In the genomic region with DNA sequence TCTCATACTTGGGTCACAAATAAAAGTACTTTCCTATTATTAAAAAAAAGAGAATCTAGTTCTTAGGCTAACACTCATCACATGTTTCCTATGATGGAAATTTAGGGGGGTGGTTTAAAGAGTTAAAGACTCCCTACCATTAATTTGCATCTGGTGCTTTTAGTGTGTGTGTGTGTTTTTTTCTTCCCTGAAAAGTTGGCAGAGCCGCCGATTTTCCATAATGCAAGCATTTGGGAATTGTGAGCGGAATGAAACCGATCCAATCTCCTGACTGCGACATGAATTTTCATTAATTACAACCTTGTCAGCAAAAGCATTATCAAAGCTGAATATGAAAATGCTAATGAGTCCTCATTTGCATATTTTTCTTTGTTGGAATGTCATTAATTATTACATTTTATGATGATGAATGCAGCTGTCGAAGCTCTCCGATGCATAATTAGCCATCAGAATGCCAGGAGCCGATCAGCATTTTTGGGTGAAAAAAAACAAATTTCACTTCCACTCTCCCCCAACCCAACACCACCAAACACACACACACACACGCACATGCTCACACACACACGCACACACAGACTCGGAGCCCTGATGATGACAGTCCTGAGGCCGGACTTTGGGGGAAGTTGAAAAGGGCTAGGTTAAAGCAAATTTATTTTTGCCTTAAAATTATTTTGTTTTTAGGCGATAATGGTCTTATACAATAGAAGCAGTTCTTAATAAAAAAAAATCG, we compare ENCODE assay signal across 11 cellular contexts.
A peak's percentile ranks its signal among the peaks of the same experiment; 100 is the strongest.
DNase-seq lines count a peak whose midpoint lies in the region; TF ChIP-seq lines count a peak whose summit lies in the region.
"Had no signal": no experiment of that assay in that cellular context is flagged by ENCODE, and none has a peak within 500 bp of the region (broad histone marks: within the 10 kb centered on the region; RNA-seq: fewer than 3 reads in every experiment).

No MANE protein-coding gene starts in this region.

- no peak overlapping the region for H3K4me3 Mint-ChIP-seq in activated CD4-positive, alpha-beta memory T cell treated with anti-CD3 and anti-CD28 coated beads for 36 hours

- H4K20me1 ChIP-seq in OCI-LY7 (ENCODE audit: insufficient read depth, low read length), result no peaks in the 10 kb centered on the region

- no peak overlapping the region for H3K27ac Mint-ChIP-seq in activated CD4-positive, alpha-beta memory T cell treated with anti-CD3 and anti-CD28 coated beads for 36 hours

- BruUV-seq in OCI-LY7 (replicated peaks; lab: Mats Ljungman, UMichigan), result no TSS peak

- H3K79me2 ChIP-seq in OCI-LY7 (ENCODE audit: insufficient read depth, low read depth, low read length), result peaks cover 72% of the 10 kb centered on the region; the same call in 1 of the 2 replicates

- DNase-seq in DMS 273 treated with DMSO at 0.1 percent for 48 hours (lab: John Stamatoyannopoulos, UW), result peak; percentile 87
- peak; percentile 67 for DNase-seq in OCI-LY7 (ENCODE audit: low spot score)
- DNase-seq in fibroblast of villous mesenchyme (ENCODE audit: low read depth), result peak; percentile 36
- DNase-seq in retina, result peak; percentile 69
- no peak for DNase-seq in HEK293T (ENCODE audit: extremely low spot score)
- no peak for DNase-seq in activated CD4-positive, alpha-beta memory T cell treated with anti-CD3 and anti-CD28 coated beads for 36 hours
- DNase-seq in stimulated activated CD4-positive, alpha-beta T cell treated with anti-CD3 and anti-CD28 coated beads, Interleukin-4, amount 100 ng/mL, for 4 hours, result no peak
- DNase-seq in 8988T, result no peak
- DNase-seq: activated naive CD4-positive, alpha-beta T cell treated with Interleukin-2 at 50 U/mL for 16 hours; GDM1; naive thymus-derived CD8-positive, alpha-beta T cell had no signal

- CTCF ChIA-PET in OCI-LY7 (lab: Charles Lee; ENCODE audit: unreplicated experiment), result interaction anchor here (1.3 to 1.8 kb wide), 2 partner anchors 27 to 67 kb away, joined by 4 to 5 read pairs; no protein-coding TSS in a partner anchor
- CTCF ChIA-PET in HEK293T (lab: Yijun Ruan, JAX), result no interaction called here
- CTCF ChIA-PET in activated CD4-positive, alpha-beta memory T cell treated with anti-CD3 and anti-CD28 coated beads for 36 hours (lab: Charles Lee), result no interaction called here

- H3K4me3 ChIP-seq in OCI-LY7 (ENCODE audit: low read depth, low read length, poor library complexity, severe bottlenecking) (peak overlapping the region; percentile 72), fibroblast of villous mesenchyme (ENCODE audit: low read depth, low read length) (peak overlapping the region; percentile 52)

- no peaks in the 10 kb centered on the region for H3K9me2 ChIP-seq in OCI-LY7 (ENCODE audit: insufficient read depth, low read length)

- H3K36me3 Mint-ChIP-seq in activated CD4-positive, alpha-beta memory T cell treated with anti-CD3 and anti-CD28 coated beads for 36 hours, result no peaks in the 10 kb centered on the region
- H3K36me3 Mint-ChIP-seq: naive thymus-derived CD8-positive, alpha-beta T cell had no signal

- peak overlapping the region; percentile 100 for H3K27ac ChIP-seq in OCI-LY7 (ENCODE audit: low read depth, low read length, poor library complexity, severe bottlenecking)

- intact Hi-C loops in OCI-LY7 (cut with micrococcal nuclease; ENCODE audit: unreplicated experiment), result loop anchor here (1.0 to 5.0 kb wide), 4 partner anchors 25 to 166 kb away; a partner anchor contains a TSS
- intact Hi-C loops in activated CD4-positive, alpha-beta memory T cell treated with anti-CD3 and anti-CD28 coated beads for 36 hours (cut with micrococcal nuclease), result no loop called here

- H3K36me3 ChIP-seq in OCI-LY7 (ENCODE audit: insufficient read depth, low read length), result peaks cover 1% of the 10 kb centered on the region; the same call in 1 of the 2 replicates

- peaks cover 11% of the 10 kb centered on the region for H3K27me3 Mint-ChIP-seq in activated CD4-positive, alpha-beta memory T cell treated with anti-CD3 and anti-CD28 coated beads for 36 hours

- peaks cover 66% of the 10 kb centered on the region for H3K4me1 ChIP-seq in OCI-LY7 (ENCODE audit: insufficient read depth, low read length, poor library complexity, severe bottlenecking)

- no peaks in the 10 kb centered on the region for H3K4me1 Mint-ChIP-seq in activated CD4-positive, alpha-beta memory T cell treated with anti-CD3 and anti-CD28 coated beads for 36 hours (ENCODE audit: low read depth)

- H3K4me2 ChIP-seq in OCI-LY7 (ENCODE audit: low read length), result peak overlapping the region; percentile 96

- no peaks in the 10 kb centered on the region for H3K9me3 Mint-ChIP-seq in activated CD4-positive, alpha-beta memory T cell treated with anti-CD3 and anti-CD28 coated beads for 36 hours
- H3K9me3 Mint-ChIP-seq: naive thymus-derived CD8-positive, alpha-beta T cell had no signal

- POLR2A ChIA-PET in OCI-LY7 (lab: Charles Lee), result interaction anchor here (0.5 to 4.4 kb wide), 6 partner anchors 13 to 1212 kb away, joined by 3 to 58 read pairs (median 4); no protein-coding TSS in a partner anchor
- POLR2A ChIA-PET in HEK293T (lab: Yijun Ruan, JAX), result no interaction called here
- POLR2A ChIA-PET in activated CD4-positive, alpha-beta memory T cell treated with anti-CD3 and anti-CD28 coated beads for 36 hours (lab: Charles Lee), result no interaction called here

- H3K9me3 ChIP-seq in OCI-LY7 (ENCODE audit: low read length), result no peaks in the 10 kb centered on the region

- peak overlapping the region; percentile 78; the same call in 1 of the 2 replicates for H2AFZ ChIP-seq in OCI-LY7 (ENCODE audit: low read length)

- TF ChIP-seq CTCF in OCI-LY7 (conservative IDR thresholded peaks at IDR 0.05; ENCODE audit: low read length) (no peak), fibroblast of villous mesenchyme (IDR thresholded peaks at IDR 0.05; ENCODE audit: insufficient read depth, low read depth, low read length) (no peak)

TF ChIP-seq in HEK293T, 16 proteins besides CTCF, POLR2A, EP300 and RAD21:
- TF ChIP-seq ELF4 (IDR thresholded peaks at IDR 0.05), result no peak
- no peak for TF ChIP-seq TARDBP (IDR thresholded peaks at IDR 0.05)
- TF ChIP-seq, protein P1, sequence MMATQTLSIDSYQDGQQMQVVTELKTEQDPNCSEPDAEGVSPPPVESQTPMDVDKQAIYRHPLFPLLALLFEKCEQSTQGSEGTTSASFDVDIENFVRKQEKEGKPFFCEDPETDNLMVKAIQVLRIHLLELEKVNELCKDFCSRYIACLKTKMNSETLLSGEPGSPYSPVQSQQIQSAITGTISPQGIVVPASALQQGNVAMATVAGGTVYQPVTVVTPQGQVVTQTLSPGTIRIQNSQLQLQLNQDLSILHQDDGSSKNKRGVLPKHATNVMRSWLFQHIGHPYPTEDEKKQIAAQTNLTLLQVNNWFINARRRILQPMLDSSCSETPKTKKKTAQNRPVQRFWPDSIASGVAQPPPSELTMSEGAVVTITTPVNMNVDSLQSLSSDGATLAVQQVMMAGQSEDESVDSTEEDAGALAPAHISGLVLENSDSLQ (IDR thresholded peaks at IDR 0.05), result no peak

Comparison
In these comparisons a context has a peak if more than half of its experiments do, and no peak if none do; other contexts are left out.
1. DNase-seq: peak in DMS 273 treated with DMSO at 0.1 percent for 48 hours (single experiment), OCI-LY7 (single experiment), fibroblast of villous mesenchyme (single experiment) and retina (single experiment); none in HEK293T (single experiment), activated CD4-positive, alpha-beta memory T cell treated with anti-CD3 and anti-CD28 coated beads for 36 hours (single experiment), stimulated activated CD4-positive, alpha-beta T cell treated with anti-CD3 and anti-CD28 coated beads, Interleukin-4, amount 100 ng/mL, for 4 hours (0 of 2) and 8988T (single experiment).